Comparison of ENCODE assay signal across 20 cellular contexts in the genomic region with DNA sequence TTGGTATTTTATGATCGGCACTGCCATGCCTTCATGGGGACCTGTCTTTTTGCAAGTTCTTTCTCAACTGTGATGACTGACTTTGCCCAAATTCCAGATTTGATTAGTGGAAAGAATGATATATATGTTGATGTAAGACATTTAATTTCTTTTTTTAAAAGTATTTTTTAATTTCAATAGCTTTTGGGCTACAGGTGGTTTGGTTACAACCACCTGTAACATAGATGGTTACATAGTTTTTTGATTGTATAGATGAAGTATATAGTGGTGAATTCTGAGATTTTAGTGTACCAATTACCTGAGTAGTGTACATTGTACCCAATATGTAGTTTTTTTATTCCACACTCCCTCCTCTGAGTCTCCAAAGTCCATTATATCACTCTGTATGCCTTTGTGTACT.
DNase-seq lines count a peak whose midpoint lies in the region; ATAC-seq and TF ChIP-seq lines count a peak whose summit lies in the region.
"Had no signal": no experiment of that assay in that cellular context is flagged by ENCODE, and none has a peak within 500 bp of the region (broad histone marks: within the 10 kb centered on the region; RNA-seq: fewer than 3 reads in every experiment).

No MANE protein-coding gene starts in this region.

- H2BK15ac ChIP-seq in mesenchymal stem cell (ENCODE audit: low read depth, poor library complexity, severe bottlenecking), result no peak overlapping the region

- no peak overlapping the region for H4K8ac ChIP-seq in mesenchymal stem cell (ENCODE audit: low read length)

- H3K4me3 Mint-ChIP-seq in mesothelial cell of epicardium, result no peak overlapping the region
- H3K4me3 Mint-ChIP-seq in progenitor cell of endocrine pancreas (ENCODE audit: low read depth), result no peak overlapping the region
- H3K4me3 Mint-ChIP-seq in Caco-2 (ENCODE audit: unreplicated experiment), result no peak overlapping the region
- H3K4me3 Mint-ChIP-seq: B cell; CD4-positive, CD25-positive, alpha-beta regulatory T cell; CD8-positive, alpha-beta T cell; GM23338 had no signal

- 100% methylated on average over 1 of the region's 1 CpG for WGBS in SK-N-SH (ENCODE audit: low lambda C conversion rate)
- WGBS in mesenchymal stem cell, result 100% methylated on average over 1 of the region's 1 CpG

- H3K79me2 ChIP-seq in SK-N-SH (ENCODE audit: insufficient read depth), result peaks cover 31% of the 10 kb centered on the region

- H3K4me3 ChIP-seq in SK-N-SH (ENCODE audit: low read depth in 2 of 2, low read length in 1 of 2), result no peak overlapping the region
- H3K4me3 ChIP-seq in uterus, result no peak overlapping the region
- no peak overlapping the region for H3K4me3 ChIP-seq in Caco-2 (ENCODE audit: low read depth, low read length)
- no peak overlapping the region for H3K4me3 ChIP-seq in mesenchymal stem cell (ENCODE audit: insufficient read depth in 1 of 2, low read depth in 1 of 2, low read length in 2 of 2)
- H3K4me3 ChIP-seq: BLaER1, GM23338 had no signal

- no peak overlapping the region for H3K23ac ChIP-seq in mesenchymal stem cell (ENCODE audit: low read length in 2 of 2)

- H3K4me1 Mint-ChIP-seq in mesothelial cell of epicardium (peaks cover 69% of the 10 kb centered on the region), progenitor cell of endocrine pancreas (ENCODE audit: low read depth) (peaks cover 64% of the 10 kb centered on the region), Caco-2 (ENCODE audit: low read depth, unreplicated experiment) (peaks cover 12% of the 10 kb centered on the region)
- H3K4me1 Mint-ChIP-seq: B cell had no signal

- H3K9me3 ChIP-seq in SK-N-SH (no peaks in the 10 kb centered on the region), uterus (no peaks in the 10 kb centered on the region), Caco-2 (no peaks in the 10 kb centered on the region), mesenchymal stem cell (ENCODE audit: control insufficient read depth, low read length) (peaks cover 4% of the 10 kb centered on the region)

- H3K9me3 Mint-ChIP-seq in mesothelial cell of epicardium (no peaks in the 10 kb centered on the region), progenitor cell of endocrine pancreas (ENCODE audit: low read depth) (no peaks in the 10 kb centered on the region), Caco-2 (ENCODE audit: unreplicated experiment) (no peaks in the 10 kb centered on the region)
- H3K9me3 Mint-ChIP-seq: GM23338 had no signal

- no peak for TF ChIP-seq EP300 in SK-N-SH (IDR thresholded peaks at IDR 0.05; ENCODE audit: borderline replicate concordance in 1 of 2, low read depth in 1 of 2, low read length in 1 of 2)

- H3K4me1 ChIP-seq in SK-N-SH (ENCODE audit: control insufficient read depth in 1 of 2, insufficient read depth in 2 of 2, low read depth in 1 of 2, low read length in 1 of 2), result peaks cover 11 to 12% of the 10 kb centered on the region in 2 experiments; a peak in 3 of 4 replicates
- no peaks in the 10 kb centered on the region for H3K4me1 ChIP-seq in uterus
- peaks cover 5% of the 10 kb centered on the region for H3K4me1 ChIP-seq in Caco-2
- H3K4me1 ChIP-seq in mesenchymal stem cell (ENCODE audit: control insufficient read depth, insufficient read depth, low read depth, low read length), result peaks cover 6% of the 10 kb centered on the region
- H3K4me1 ChIP-seq: BLaER1 had no signal

- ATAC-seq in SK-N-SH treated with all-trans-retinoic acid at 6 μM for 48 hours, result no peak
- ATAC-seq: CD8-positive, alpha-beta T cell; GM23338 had no signal

- H3K36me3 Mint-ChIP-seq in mesothelial cell of epicardium (no peaks in the 10 kb centered on the region), progenitor cell of endocrine pancreas (ENCODE audit: insufficient read depth) (peaks cover 2% of the 10 kb centered on the region), Caco-2 (ENCODE audit: insufficient read depth, unreplicated experiment) (peaks cover 5% of the 10 kb centered on the region)

- H3F3A ChIP-seq in SK-N-SH (replicated peaks; ENCODE audit: insufficient read depth), result peaks cover 24% of the 10 kb centered on the region

- H2BK5ac ChIP-seq in mesenchymal stem cell (ENCODE audit: low read depth, low read length, poor library complexity, severe bottlenecking), result no peak overlapping the region

- no TSS peak for BruUV-seq in Caco-2 (replicated peaks; lab: Mats Ljungman, UMichigan)

- H2AK5ac ChIP-seq in mesenchymal stem cell (ENCODE audit: low read length, severe bottlenecking), result no peak overlapping the region

- POLR2A ChIA-PET in SK-N-SH (lab: Yijun Ruan, JAX) (no interaction called here), Caco-2 (lab: Charles Lee) (no interaction called here)

- H3K9me2 ChIP-seq in SK-N-SH, result no peaks in the 10 kb centered on the region

- CTCF ChIA-PET in SK-N-SH (lab: Yijun Ruan, JAX) (no interaction called here), Caco-2 (lab: Charles Lee) (interaction anchor here (1.0 kb wide), 1 partner anchor 335 kb away, joined by 3 read pairs; no protein-coding TSS in a partner anchor)

- no peak overlapping the region for H2BK120ac ChIP-seq in mesenchymal stem cell (ENCODE audit: low read depth, low read length)

- H3K14ac ChIP-seq in mesenchymal stem cell (ENCODE audit: low read length in 2 of 2), result no peak overlapping the region

- TF ChIP-seq POLR2A in uterus (IDR thresholded peaks at IDR 0.05), result no peak

- intact Hi-C loops in uterus (cut with DNase I; ENCODE audit: low total_unique reads), result no loop called here
- intact Hi-C loops in Caco-2 (cut with micrococcal nuclease; ENCODE audit: unreplicated experiment), result no loop called here

- H2AFZ ChIP-seq in SK-N-SH (ENCODE audit: low read depth) (no peak overlapping the region), mesenchymal stem cell (ENCODE audit: low read depth, low read length) (no peak overlapping the region)
- H2AFZ ChIP-seq: GM23338 had no signal

- no peak overlapping the region for H3K9ac ChIP-seq in SK-N-SH
- H3K9ac ChIP-seq in mesenchymal stem cell (ENCODE audit: low read length), result no peak overlapping the region
- H3K9ac ChIP-seq: BLaER1 had no signal

- no peak overlapping the region for H3K4ac ChIP-seq in mesenchymal stem cell (ENCODE audit: low read depth in 1 of 2, low read length in 2 of 2)

- H4K20me1 ChIP-seq in SK-N-SH (ENCODE audit: insufficient read depth), result no peaks in the 10 kb centered on the region
- H4K20me1 ChIP-seq: BLaER1 had no signal

- H3K27ac ChIP-seq in SK-N-SH (ENCODE audit: low read depth in 2 of 2, low read length in 1 of 2), result peak overlapping the region; percentile 61 to 78; a peak in 2 of 4 replicates
- H3K27ac ChIP-seq in uterus, result peak overlapping the region; percentile 45 to 60
- no peak overlapping the region for H3K27ac ChIP-seq in mesenchymal stem cell (ENCODE audit: low read length, poor library complexity, severe bottlenecking)
- H3K27ac ChIP-seq: 22Rv1, BLaER1, C4-2B had no signal

- H3K4me2 ChIP-seq in SK-N-SH (peak overlapping the region; percentile 28; the same call in 1 of the 2 replicates), mesenchymal stem cell (ENCODE audit: low read length, poor library complexity, severe bottlenecking) (no peak overlapping the region)
- H3K4me2 ChIP-seq: BLaER1, GM23338 had no signal

- H3K27me3 Mint-ChIP-seq in mesothelial cell of epicardium (ENCODE audit: low read depth) (no peaks in the 10 kb centered on the region), progenitor cell of endocrine pancreas (no peaks in the 10 kb centered on the region), Caco-2 (ENCODE audit: insufficient read depth, unreplicated experiment) (no peaks in the 10 kb centered on the region)
- H3K27me3 Mint-ChIP-seq: B cell; CD4-positive, CD25-positive, alpha-beta regulatory T cell had no signal

- H2BK12ac ChIP-seq in mesenchymal stem cell (ENCODE audit: low read length in 2 of 2), result no peak overlapping the region

- no peak overlapping the region for H3K18ac ChIP-seq in mesenchymal stem cell (ENCODE audit: low read depth in 1 of 2, low read length in 2 of 2)

- DNase-seq in SK-N-SH, result no peak
- DNase-seq in mesothelial cell of epicardium (ENCODE audit: low spot score in 2 of 2, unreplicated experiment in 2 of 2), result no peak
- no peak for DNase-seq in progenitor cell of endocrine pancreas (ENCODE audit: low spot score, unreplicated experiment)
- no peak for DNase-seq in uterus
- no peak for DNase-seq in Caco-2
- no peak for DNase-seq in mesenchymal stem cell
- DNase-seq in activated T-cell treated with anti-CD3 and anti-CD28 coated beads, Interleukin-2, amount 50 U/mL, for 1 hour, result no peak
- DNase-seq: CD4-positive, CD25-positive, alpha-beta regulatory T cell; CD8-positive, alpha-beta T cell; DMS 273 treated with DMSO at 0.1 percent for 48 hours; DMS79 treated with DMSO at 0.1 percent for 48 hours; GF-D8; H7; HCEC 1CT had no signal

- H3K36me3 ChIP-seq in SK-N-SH (replicated peaks in 1 of 2; ENCODE audit: control insufficient read depth in 1 of 2, insufficient read depth in 2 of 2, low read length in 1 of 2), result no peaks in the 10 kb centered on the region
- H3K36me3 ChIP-seq in uterus, result no peaks in the 10 kb centered on the region
- H3K36me3 ChIP-seq in Caco-2 (ENCODE audit: control insufficient read depth, insufficient read depth, low read length), result no peaks in the 10 kb centered on the region
- peaks cover 0 to 4% of the 10 kb centered on the region in 2 experiments for H3K36me3 ChIP-seq in mesenchymal stem cell (ENCODE audit: control insufficient read depth in 1 of 2, insufficient read depth in 2 of 2, low read depth in 1 of 2, low read length in 2 of 2)

- peaks cover 22% of the 10 kb centered on the region for H3K79me1 ChIP-seq in mesenchymal stem cell (replicated peaks; ENCODE audit: low read length, poor library complexity, severe bottlenecking)

- no peak for TF ChIP-seq CTCF in SK-N-SH (IDR thresholded peaks at IDR 0.05)
- no peak for TF ChIP-seq CTCF in mesothelial cell of epicardium (IDR thresholded peaks at IDR 0.05; ENCODE audit: unreplicated experiment)
- TF ChIP-seq CTCF in progenitor cell of endocrine pancreas (IDR thresholded peaks at IDR 0.05; ENCODE audit: unreplicated experiment), result no peak
- TF ChIP-seq CTCF in uterus (IDR thresholded peaks at IDR 0.05), result no peak
- no peak for TF ChIP-seq CTCF in Caco-2 (IDR thresholded peaks at IDR 0.05; ENCODE audit: insufficient read depth in 1 of 2, low read depth in 1 of 2, low read length in 1 of 2, severe bottlenecking in 1 of 2, unreplicated experiment in 1 of 2)

- H4K91ac ChIP-seq in mesenchymal stem cell (ENCODE audit: low read length), result no peak overlapping the region

- H3K27ac Mint-ChIP-seq in mesothelial cell of epicardium (peak overlapping the region; percentile 92), progenitor cell of endocrine pancreas (peak overlapping the region; percentile 79), Caco-2 (ENCODE audit: unreplicated experiment) (no peak overlapping the region)
- H3K27ac Mint-ChIP-seq: B cell; CD4-positive, CD25-positive, alpha-beta regulatory T cell; CD8-positive, alpha-beta T cell; GM23338 had no signal

- no peak for TF ChIP-seq RAD21 in SK-N-SH (IDR thresholded peaks at IDR 0.05; ENCODE audit: low read length)

- H3K27me3 ChIP-seq in SK-N-SH (ENCODE audit: insufficient read depth) (no peaks in the 10 kb centered on the region), uterus (no peaks in the 10 kb centered on the region), Caco-2 (replicated peaks; ENCODE audit: control insufficient read depth, insufficient read depth, low read length) (no peaks in the 10 kb centered on the region), mesenchymal stem cell (ENCODE audit: control insufficient read depth in 1 of 2, insufficient read depth in 1 of 2, low read length in 2 of 2) (no peaks in the 10 kb centered on the region)
- H3K27me3 ChIP-seq: BLaER1 had no signal
